In genomic region chr10:27558612-27559020, GRCh38 we compare ENCODE assay signal across 9 cellular contexts. TPM values are rescaled to one million over a fixed set of nuclear protein-coding genes. Genes with fewer than 3 reads are reported as not detected.
DNase-seq lines count a peak whose midpoint lies in the region; ATAC-seq and TF ChIP-seq lines count a peak whose summit lies in the region.
"Had no signal": no experiment of that assay in that cellular context is flagged by ENCODE, and none has a peak within 500 bp of the region (broad histone marks: within the 10 kb centered on the region; RNA-seq: fewer than 3 reads in every experiment).

No MANE protein-coding gene starts in this region.

- H3K27me3 Mint-ChIP-seq in natural killer cell (ENCODE audit: low read depth in 2 of 2), result no peaks in the 10 kb centered on the region
- H3K27me3 Mint-ChIP-seq in natural killer cell treated with Interleukin-12 subunit alpha and Interleukin-12 subunit beta and Interleukin-15 and Interleukin-18, amount 100 ng/mL, for 72 hours, result no peaks in the 10 kb centered on the region
- no peaks in the 10 kb centered on the region for H3K27me3 Mint-ChIP-seq in activated naive CD8-positive, alpha-beta T cell treated with anti-CD3 and anti-CD28 coated beads for 36 hours
- H3K27me3 Mint-ChIP-seq: memory B cell had no signal

- H3K9me3 Mint-ChIP-seq in natural killer cell, result no peaks in the 10 kb centered on the region
- no peaks in the 10 kb centered on the region for H3K9me3 Mint-ChIP-seq in natural killer cell treated with Interleukin-12 subunit alpha and Interleukin-12 subunit beta and Interleukin-15 and Interleukin-18, amount 100 ng/mL, for 72 hours
- no peaks in the 10 kb centered on the region for H3K9me3 Mint-ChIP-seq in activated naive CD8-positive, alpha-beta T cell treated with anti-CD3 and anti-CD28 coated beads for 36 hours
- H3K9me3 Mint-ChIP-seq: memory B cell had no signal

- H3K27me3 ChIP-seq in H7 (ENCODE audit: control insufficient read depth, insufficient read depth, low read length), result no peaks in the 10 kb centered on the region

- no peak overlapping the region for H3K27ac Mint-ChIP-seq in natural killer cell
- no peak overlapping the region for H3K27ac Mint-ChIP-seq in natural killer cell treated with Interleukin-12 subunit alpha and Interleukin-12 subunit beta and Interleukin-15 and Interleukin-18, amount 100 ng/mL, for 72 hours
- H3K27ac Mint-ChIP-seq in activated naive CD8-positive, alpha-beta T cell treated with anti-CD3 and anti-CD28 coated beads for 36 hours, result no peak overlapping the region
- H3K27ac Mint-ChIP-seq: memory B cell had no signal

- ATAC-seq in natural killer cell, result peak in 2 of 3 donors; percentile 70 to 74
- no peak for ATAC-seq in natural killer cell treated with Interleukin-12 subunit alpha and Interleukin-12 subunit beta and Interleukin-15 and Interleukin-18, amount 100 ng/mL, for 72 hours
- ATAC-seq in left cardiac atrium, result peak; percentile 84 to 87
- peak; percentile 72 for ATAC-seq in sciatic nerve
- ATAC-seq in GM21786 (IDR thresholded peaks at IDR 0.05; ENCODE audit: unreplicated experiment), result no peak

- peaks cover 0 to 7% of the 10 kb centered on the region in 2 donors for H3K4me1 Mint-ChIP-seq in natural killer cell
- H3K4me1 Mint-ChIP-seq in natural killer cell treated with Interleukin-12 subunit alpha and Interleukin-12 subunit beta and Interleukin-15 and Interleukin-18, amount 100 ng/mL, for 72 hours (ENCODE audit: low read depth in 2 of 2), result no peaks in the 10 kb centered on the region
- H3K4me1 Mint-ChIP-seq in activated naive CD8-positive, alpha-beta T cell treated with anti-CD3 and anti-CD28 coated beads for 36 hours, result no peaks in the 10 kb centered on the region
- H3K4me1 Mint-ChIP-seq: memory B cell had no signal

- intact Hi-C loops in natural killer cell (cut with micrococcal nuclease), result loop anchor here (1.0 to 5.0 kb wide), 3 partner anchors 98 to 824 kb away; no protein-coding TSS in a partner anchor
- intact Hi-C loops in left cardiac atrium (cut with DNase I), result loop anchor here in 1 of 2 donors (1.0 to 10.0 kb wide), 3 partner anchors 98 to 826 kb away; no protein-coding TSS in a partner anchor
- intact Hi-C loops in sciatic nerve (cut with DNase I), result no loop called here

- no peaks in the 10 kb centered on the region for H3K36me3 Mint-ChIP-seq in natural killer cell
- no peaks in the 10 kb centered on the region for H3K36me3 Mint-ChIP-seq in natural killer cell treated with Interleukin-12 subunit alpha and Interleukin-12 subunit beta and Interleukin-15 and Interleukin-18, amount 100 ng/mL, for 72 hours
- H3K36me3 Mint-ChIP-seq in activated naive CD8-positive, alpha-beta T cell treated with anti-CD3 and anti-CD28 coated beads for 36 hours, result no peaks in the 10 kb centered on the region
- H3K36me3 Mint-ChIP-seq: memory B cell had no signal

- DNase-seq in natural killer cell, result no peak
- DNase-seq in natural killer cell treated with Interleukin-12 subunit alpha and Interleukin-12 subunit beta and Interleukin-15 and Interleukin-18, amount 100 ng/mL, for 72 hours (ENCODE audit: low spot score), result no peak
- peak; percentile 59 for DNase-seq in H7
- peak; percentile 14 for DNase-seq in NCI-H345 treated with DMSO at 0.1 percent for 48 hours (lab: John Stamatoyannopoulos, UW; ENCODE audit: unreplicated experiment)
- peak; percentile 8 for DNase-seq in activated naive CD8-positive, alpha-beta T cell treated with anti-CD3 and anti-CD28 coated beads for 36 hours
- DNase-seq in left cardiac atrium, result peak; percentile 36
- peak; percentile 65 for DNase-seq in sciatic nerve (ENCODE audit: low spot score)

- H3K4me3 Mint-ChIP-seq in natural killer cell, result no peak overlapping the region
- H3K4me3 Mint-ChIP-seq in natural killer cell treated with Interleukin-12 subunit alpha and Interleukin-12 subunit beta and Interleukin-15 and Interleukin-18, amount 100 ng/mL, for 72 hours, result no peak overlapping the region
- H3K4me3 Mint-ChIP-seq in activated naive CD8-positive, alpha-beta T cell treated with anti-CD3 and anti-CD28 coated beads for 36 hours, result no peak overlapping the region
- H3K4me3 Mint-ChIP-seq: memory B cell had no signal

- no peaks in the 10 kb centered on the region for H3K36me3 ChIP-seq in H7 (replicated peaks; ENCODE audit: control insufficient read depth, insufficient read depth, low read length)

- TF ChIP-seq CTCF in natural killer cell (IDR thresholded peaks at IDR 0.05), result peak; percentile 72

- H3K4me3 ChIP-seq in H7 (ENCODE audit: insufficient read depth, low read depth, low read length), result no peak overlapping the region

RNA-seq across cellular contexts. Expression of gene RAB18, which starts 54.5 kb away (rescaled TPM):
- total RNA-seq in natural killer cell, result 100 to 1,000 TPM; 122 to 132 (median 122) TPM
- 10 to 100 TPM; 56.4 to 70.6 TPM for total RNA-seq in natural killer cell treated with Interleukin-12 subunit alpha and Interleukin-12 subunit beta and Interleukin-15 and Interleukin-18, amount 100 ng/mL, for 72 hours
- total RNA-seq in H7 (2014; rRNA removed; shearing (Covaris generic)), result 33.3 and 35.3 TPM in 2 replicates
- 10 to 100 TPM; 58.3 to 61.4 TPM for total RNA-seq in activated naive CD8-positive, alpha-beta T cell treated with anti-CD3 and anti-CD28 coated beads for 36 hours
- 100 to 1,000 TPM in 1 of 2 donors, 10 to 100 TPM in 1; 92.8 to 127 TPM for total RNA-seq in left cardiac atrium
- 96.9 TPM for total RNA-seq in sciatic nerve

Comparison
In these comparisons a context has a peak if more than half of its experiments do, and no peak if none do; other contexts are left out.
1. ATAC-seq: peak in natural killer cell (2 of 3), left cardiac atrium (2 of 2) and sciatic nerve (single experiment); none in natural killer cell treated with Interleukin-12 subunit alpha and Interleukin-12 subunit beta and Interleukin-15 and Interleukin-18, amount 100 ng/mL, for 72 hours (0 of 2) and GM21786 (single experiment).
2. DNase-seq: peak in H7 (single experiment), NCI-H345 treated with DMSO at 0.1 percent for 48 hours (single experiment), activated naive CD8-positive, alpha-beta T cell treated with anti-CD3 and anti-CD28 coated beads for 36 hours (single experiment), left cardiac atrium (single experiment) and sciatic nerve (single experiment); none in natural killer cell (single experiment) and natural killer cell treated with Interleukin-12 subunit alpha and Interleukin-12 subunit beta and Interleukin-15 and Interleukin-18, amount 100 ng/mL, for 72 hours (single experiment).